In the genomic region with DNA sequence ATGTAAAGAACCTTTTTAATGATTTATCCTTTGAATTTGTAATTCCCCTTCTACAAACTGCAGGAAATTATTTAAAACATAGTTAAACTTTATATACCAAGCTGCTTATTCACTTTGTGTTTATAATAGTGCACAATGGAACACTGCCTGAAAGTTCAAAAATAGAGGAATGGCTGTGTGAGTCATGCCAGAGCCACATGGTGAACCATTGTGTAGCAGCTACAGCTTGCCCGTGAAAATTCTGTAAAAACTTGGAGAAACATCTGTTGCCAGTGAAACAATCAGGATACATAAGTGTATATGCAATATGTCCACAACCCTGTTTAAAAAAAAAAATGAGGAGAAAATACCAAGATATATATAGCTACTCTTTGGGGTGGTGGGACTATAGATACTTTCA, we compare ENCODE assay signal across 12 cellular contexts. TPM values are rescaled to one million over a fixed set of nuclear protein-coding genes. Genes with fewer than 3 reads are reported as not detected.
DNase-seq lines count a peak whose midpoint lies in the region; TF ChIP-seq lines count a peak whose summit lies in the region.
"Had no signal": no experiment of that assay in that cellular context is flagged by ENCODE, and none has a peak within 500 bp of the region (broad histone marks: within the 10 kb centered on the region; RNA-seq: fewer than 3 reads in every experiment).

No MANE protein-coding gene starts in this region.

- H3K9me3 ChIP-seq in A673 (ENCODE audit: low read depth, low read length, poor library complexity, severe bottlenecking) (no peaks in the 10 kb centered on the region), neuronal stem cell (replicated peaks in 1 of 2; ENCODE audit: control insufficient read depth in 2 of 2, insufficient read depth in 1 of 2, low read depth in 1 of 2, low read length in 2 of 2) (no peaks in the 10 kb centered on the region)
- H3K9me3 ChIP-seq: HAP-1 had no signal

- CTCF ChIA-PET in A673 (lab: Charles Lee) = no interaction called here

- DNase-seq in A673 (ENCODE audit: low spot score) = peak; percentile 39
- DNase-seq in HPDE6-E6E7 (ENCODE audit: extremely low spot score) = peak; percentile 8
- peak; percentile 42 for DNase-seq in brain pericyte (ENCODE audit: low read depth, low spot score)
- peak; percentile 58 for DNase-seq in inferior parietal cortex (ENCODE audit: extremely low spot score)
- no peak for DNase-seq in stimulated activated CD4-positive, alpha-beta T cell treated with anti-CD3 and anti-CD28 coated beads, Interleukin-2, amount 100 ng/mL, for 48 hours
- DNase-seq in NCI-H1105 (lab: John Stamatoyannopoulos, UW) = no peak
- no peak for DNase-seq in NCI-H2196 (lab: John Stamatoyannopoulos, UW; ENCODE audit: unreplicated experiment)
- DNase-seq in neuronal stem cell (ENCODE audit: low spot score) = no peak
- DNase-seq: activated CD4-positive, alpha-beta T cell treated with anti-CD3 and anti-CD28 coated beads for 36 hours; AML-193; NCI-H748 treated with DMSO at 0.1 percent for 48 hours had no signal

- peaks cover 3% of the 10 kb centered on the region for H3K4me1 ChIP-seq in A673 (ENCODE audit: insufficient read depth, low read length, poor library complexity, severe bottlenecking)
- no peaks in the 10 kb centered on the region for H3K4me1 ChIP-seq in neuronal stem cell (ENCODE audit: control insufficient read depth in 2 of 2, insufficient read depth in 1 of 2, low read depth in 1 of 2, low read length in 2 of 2)

- no peak overlapping the region for H2BK120ac ChIP-seq in neuronal stem cell (ENCODE audit: low read depth, low read length)

- H2BK5ac ChIP-seq in neuronal stem cell (ENCODE audit: low read length) = no peak overlapping the region

- H3K27me3 ChIP-seq in A673 (replicated peaks; ENCODE audit: insufficient read depth, low read depth, low read length, poor library complexity) = no peaks in the 10 kb centered on the region
- no peaks in the 10 kb centered on the region for H3K27me3 ChIP-seq in neuronal stem cell (ENCODE audit: control insufficient read depth in 3 of 3, insufficient read depth in 3 of 3, low read depth in 1 of 3, low read length in 3 of 3)

- no peak overlapping the region for H4K91ac ChIP-seq in neuronal stem cell (ENCODE audit: low read depth, low read length, poor library complexity)

- H3K9ac ChIP-seq in neuronal stem cell (ENCODE audit: low read depth, low read length, poor library complexity) = no peak overlapping the region

- H2BK12ac ChIP-seq in neuronal stem cell (ENCODE audit: low read length) = no peak overlapping the region

- no peak overlapping the region for H2BK15ac ChIP-seq in neuronal stem cell (ENCODE audit: low read length)

- H3K4ac ChIP-seq in neuronal stem cell (ENCODE audit: low read length) = no peak overlapping the region

- H3K23ac ChIP-seq in neuronal stem cell (ENCODE audit: low read depth, low read length, poor library complexity) = no peak overlapping the region

- H3K4me2 ChIP-seq in neuronal stem cell (ENCODE audit: insufficient read depth, low read length, poor library complexity, severe bottlenecking) = no peak overlapping the region

- H3K14ac ChIP-seq in neuronal stem cell (ENCODE audit: low read length) = no peak overlapping the region

- no peak overlapping the region for H2AK5ac ChIP-seq in neuronal stem cell (ENCODE audit: low read depth, low read length)

- no peak overlapping the region for H3K27ac ChIP-seq in A673 (ENCODE audit: low read depth, low read length, poor library complexity, severe bottlenecking)
- H3K27ac ChIP-seq in neuronal stem cell (replicated peaks; ENCODE audit: low read length) = no peak overlapping the region

- TF ChIP-seq CTCF in A673 (conservative IDR thresholded peaks at IDR 0.05; ENCODE audit: low read depth, low read length) = no peak

- H4K8ac ChIP-seq in neuronal stem cell (ENCODE audit: low read depth, low read length) = no peak overlapping the region

- no CpG with 5 or more reads among the region's 1 CpG for WGBS in neuronal stem cell (ENCODE audit: extremely low coverage in 2 of 2, insufficient read length in 2 of 2, insufficient replicate concordance in 1 of 2), 2 donors

- no peaks in the 10 kb centered on the region for H3K79me1 ChIP-seq in neuronal stem cell (ENCODE audit: low read depth, low read length)

- H2AFZ ChIP-seq in neuronal stem cell (ENCODE audit: low read length) = no peak overlapping the region

- intact Hi-C loops in A673 (cut with micrococcal nuclease; ENCODE audit: unreplicated experiment) = no loop called here

- no TSS peak for BruUV-seq in A673 (replicated peaks; lab: Mats Ljungman, UMichigan)

- no peak overlapping the region for H3K18ac ChIP-seq in neuronal stem cell (ENCODE audit: low read length)

- POLR2A ChIA-PET in A673 (lab: Charles Lee; ENCODE audit: low non-redundant PET) = no interaction called here

- H3K36me3 ChIP-seq in A673 (ENCODE audit: insufficient read depth, low read length, poor library complexity, severe bottlenecking) (peaks cover 29% of the 10 kb centered on the region), neuronal stem cell (replicated peaks in 1 of 2; ENCODE audit: control insufficient read depth in 2 of 2, insufficient read depth in 2 of 2, low read length in 2 of 2) (peaks cover 9 to 99% of the 10 kb centered on the region in 2 donors)

- H3K4me3 ChIP-seq in A673 (ENCODE audit: low read depth, low read length, poor library complexity, severe bottlenecking) (no peak overlapping the region), neuronal stem cell (ENCODE audit: low read length in 2 of 2) (no peak overlapping the region)
- H3K4me3 ChIP-seq: HAP-1 had no signal

RNA-seq across cellular contexts. Expression of a gene that starts 59.5 kb away (rescaled TPM):
- 107 and 111 TPM in 2 replicates for total RNA-seq in A673 (2021)
- polyA plus RNA-seq in neuronal stem cell (2013, experiment 1 of 2) = 67.7 TPM
- 67.7 TPM for polyA plus RNA-seq in neuronal stem cell (2013, experiment 2 of 2)

RNA-seq across cellular contexts. Expression of a gene that starts 59.9 kb away (rescaled TPM):
- total RNA-seq in A673 (2021) = 11.7 and 12.6 TPM in 2 replicates
- 12.2 TPM for polyA plus RNA-seq in neuronal stem cell (2013, experiment 1 of 2)
- polyA plus RNA-seq in neuronal stem cell (2013, experiment 2 of 2) = 12.5 TPM

Comparison
In these comparisons a context has a peak if more than half of its experiments do, and no peak if none do; other contexts are left out.
1. DNase-seq: peak in A673 (single experiment), HPDE6-E6E7 (single experiment), brain pericyte (single experiment) and inferior parietal cortex (single experiment); none in stimulated activated CD4-positive, alpha-beta T cell treated with anti-CD3 and anti-CD28 coated beads, Interleukin-2, amount 100 ng/mL, for 48 hours (0 of 2), NCI-H1105 (single experiment), NCI-H2196 (single experiment) and neuronal stem cell (single experiment).